ENCODE assay signal across 16 cellular contexts in the genomic region with DNA sequence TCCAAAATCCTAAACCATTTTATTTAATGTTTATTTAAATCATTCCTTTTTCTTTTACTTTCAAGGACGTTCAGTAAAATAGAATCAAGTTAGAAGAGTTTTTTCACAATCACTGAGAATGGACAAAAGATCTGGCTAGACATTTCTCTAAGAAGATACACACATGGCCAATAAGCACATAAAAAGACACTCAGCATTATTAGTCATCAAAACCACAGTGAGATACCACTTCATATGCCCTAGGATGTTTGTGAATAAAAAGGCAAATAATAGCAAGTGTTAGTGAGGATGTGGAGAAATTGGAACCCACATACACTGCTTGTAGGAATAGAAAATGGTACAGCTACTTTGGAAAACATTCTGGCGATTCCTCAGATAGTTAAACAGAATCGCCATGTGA.
DNase-seq lines count a peak whose midpoint lies in the region; ATAC-seq and TF ChIP-seq lines count a peak whose summit lies in the region.
"Had no signal": no experiment of that assay in that cellular context is flagged by ENCODE, and none has a peak within 500 bp of the region (broad histone marks: within the 10 kb centered on the region; RNA-seq: fewer than 3 reads in every experiment).

No MANE protein-coding gene starts in this region.

- H3K27ac Mint-ChIP-seq in activated CD4-positive, alpha-beta T cell treated with anti-CD3 and anti-CD28 coated beads, Interleukin-2, amount 10 ng/mL, durations not matched to agents 7 days and 5 days = no peak overlapping the region
- H3K27ac Mint-ChIP-seq: activated T-cell treated with anti-CD3 and anti-CD28 coated beads, Interleukin-2, amount 50 U/mL, for 24 hours; immature natural killer cell had no signal

- no peaks in the 10 kb centered on the region for H3K27me3 Mint-ChIP-seq in activated CD4-positive, alpha-beta T cell treated with anti-CD3 and anti-CD28 coated beads, Interleukin-2, amount 10 ng/mL, durations not matched to agents 7 days and 5 days
- H3K27me3 Mint-ChIP-seq: activated T-cell treated with anti-CD3 and anti-CD28 coated beads, Interleukin-2, amount 50 U/mL, for 24 hours had no signal

- POLR2A ChIA-PET in activated CD4-positive, alpha-beta T cell treated with anti-CD3 and anti-CD28 coated beads, Interleukin-2, amount 10 ng/mL, durations not matched to agents 7 days and 5 days (lab: Charles Lee) = no interaction called here

- in situ Hi-C loops in astrocyte of the spinal cord (cut with HindIII; ENCODE audit: low sequenced_read_pairs) = no loop called here

- H3K9me3 Mint-ChIP-seq in activated CD4-positive, alpha-beta T cell treated with anti-CD3 and anti-CD28 coated beads, Interleukin-2, amount 10 ng/mL, durations not matched to agents 7 days and 5 days = no peaks in the 10 kb centered on the region
- H3K9me3 Mint-ChIP-seq: activated T-cell treated with anti-CD3 and anti-CD28 coated beads, Interleukin-2, amount 50 U/mL, for 24 hours; immature natural killer cell had no signal

- no peak overlapping the region for H3K4me3 Mint-ChIP-seq in activated CD4-positive, alpha-beta T cell treated with anti-CD3 and anti-CD28 coated beads, Interleukin-2, amount 10 ng/mL, durations not matched to agents 7 days and 5 days
- H3K4me3 Mint-ChIP-seq: activated T-cell treated with anti-CD3 and anti-CD28 coated beads, Interleukin-2, amount 50 U/mL, for 24 hours; immature natural killer cell had no signal

- CTCF ChIA-PET in activated CD4-positive, alpha-beta T cell treated with anti-CD3 and anti-CD28 coated beads, Interleukin-2, amount 10 ng/mL, durations not matched to agents 7 days and 5 days (lab: Charles Lee) = interaction anchor here (0.6 kb wide), 1 partner anchor 60 kb away, joined by 5 read pairs; no protein-coding TSS in a partner anchor

- ATAC-seq in HG02610 (IDR thresholded peaks at IDR 0.05; ENCODE audit: unreplicated experiment) = peak; percentile 41
- ATAC-seq in HG03439 (IDR thresholded peaks at IDR 0.05; ENCODE audit: unreplicated experiment) = no peak
- ATAC-seq in omental fat pad (ENCODE audit: low FRiP score) = no peak
- no peak for ATAC-seq in HG03045 (IDR thresholded peaks at IDR 0.05; ENCODE audit: unreplicated experiment)
- ATAC-seq: right cardiac atrium had no signal

- peaks cover 19% of the 10 kb centered on the region for H3K36me3 Mint-ChIP-seq in activated CD4-positive, alpha-beta T cell treated with anti-CD3 and anti-CD28 coated beads, Interleukin-2, amount 10 ng/mL, durations not matched to agents 7 days and 5 days (ENCODE audit: low read depth)

- H3K4me1 Mint-ChIP-seq in activated CD4-positive, alpha-beta T cell treated with anti-CD3 and anti-CD28 coated beads, Interleukin-2, amount 10 ng/mL, durations not matched to agents 7 days and 5 days = peaks cover 9% of the 10 kb centered on the region

- TF ChIP-seq CTCF in astrocyte of the spinal cord (IDR thresholded peaks at IDR 0.05; ENCODE audit: low read depth, low read length) (no peak), omental fat pad (IDR thresholded peaks at IDR 0.05) (no peak)

- DNase-seq in GM03348 (ENCODE audit: low spot score) = peak; percentile 11
- peak; percentile 61 for DNase-seq in astrocyte of the spinal cord (ENCODE audit: low read depth, low spot score)
- peak; percentile 36 for DNase-seq in kidney tubule cell (ENCODE audit: low spot score)
- DNase-seq in omental fat pad (ENCODE audit: low spot score) = no peak
- no peak for DNase-seq in activated CD4-positive, alpha-beta T cell treated with anti-CD3 and anti-CD28 coated beads, Interleukin-2, amount 10 ng/mL, durations not matched to agents 7 days and 5 days
- DNase-seq: activated CD4-positive, alpha-beta T cell treated with anti-CD3 and anti-CD28 coated beads, Interleukin-2, amount 50 U/mL, for 4 hours; activated T-cell treated with anti-CD3 and anti-CD28 coated beads, Interleukin-2, amount 50 U/mL, for 24 hours; immature natural killer cell; NCI-H1694 treated with DMSO at 0.1 percent for 48 hours; NCI-H510A treated with DMSO at 0.1 percent for 48 hours; right cardiac atrium; T1000 had no signal

- no peak overlapping the region for H3K4me3 ChIP-seq in astrocyte of the spinal cord (ENCODE audit: low read depth, low read length)
- H3K4me3 ChIP-seq: thoracic aorta had no signal

Comparison
In these comparisons a context has a peak if more than half of its experiments do, and no peak if none do; other contexts are left out.
1. DNase-seq: peak in GM03348 (single experiment), astrocyte of the spinal cord (single experiment) and kidney tubule cell (single experiment); none in omental fat pad (single experiment) and activated CD4-positive, alpha-beta T cell treated with anti-CD3 and anti-CD28 coated beads, Interleukin-2, amount 10 ng/mL, durations not matched to agents 7 days and 5 days (single experiment).